ENCODE assay signal across 9 cellular contexts in the genomic region with DNA sequence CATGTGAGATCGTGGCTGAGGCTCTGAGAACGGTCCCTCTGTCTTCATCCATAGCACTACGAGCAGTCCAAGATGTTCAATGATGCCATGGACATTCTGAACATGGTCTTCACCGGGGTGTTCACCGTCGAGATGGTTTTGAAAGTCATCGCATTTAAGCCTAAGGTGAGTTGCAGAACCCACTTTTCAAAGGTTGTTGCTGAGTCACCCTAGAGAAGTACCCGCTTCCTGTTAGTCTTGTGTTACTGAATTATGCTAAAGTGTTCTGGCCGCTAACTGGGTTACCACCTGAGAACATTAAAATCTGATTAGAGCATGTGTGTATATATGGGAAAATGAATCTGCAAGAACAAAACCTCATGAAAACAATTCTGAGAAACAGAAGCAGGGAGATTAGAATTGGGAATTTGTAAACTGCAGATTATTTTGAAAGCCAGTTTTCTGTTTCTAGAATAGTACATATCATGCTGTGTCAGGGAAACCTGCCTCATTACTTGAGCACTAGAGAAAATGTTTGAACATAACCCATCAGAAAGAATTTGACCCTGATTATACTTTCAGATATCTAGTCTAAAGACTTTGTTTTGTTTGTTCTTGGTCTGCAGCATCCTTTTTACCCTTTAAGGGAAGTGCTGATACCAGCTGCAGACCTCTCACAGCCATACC.
DNase-seq lines count a peak whose midpoint lies in the region; ATAC-seq, FAIRE-seq and TF ChIP-seq lines count a peak whose summit lies in the region.
"Had no signal": no experiment of that assay in that cellular context is flagged by ENCODE, and none has a peak within 500 bp of the region (broad histone marks: within the 10 kb centered on the region; RNA-seq: fewer than 3 reads in every experiment).

No MANE protein-coding gene starts in this region.

- H3K36me3 ChIP-seq in Karpas-422 (ENCODE audit: insufficient read depth, low read length) (no peaks in the 10 kb centered on the region), HepG2 (replicated peaks in 1 of 2; ENCODE audit: control insufficient read depth in 1 of 2, insufficient read depth in 2 of 2, low read length in 2 of 2) (no peaks in the 10 kb centered on the region)

- in situ Hi-C loops in HepG2 (cut with HindIII; ENCODE audit: extremely low pct_ligation_motif_present, low pct_unique_long_range_greater_than_20kb) = no loop called here

- DNase-seq in NCI-H748 (lab: John Stamatoyannopoulos, UW; ENCODE audit: unreplicated experiment) (peak; percentile 16), NCI-H748 treated with DMSO at 0.1 percent for 48 hours (lab: John Stamatoyannopoulos, UW) (no peak), GM19238 (ENCODE audit: insufficient read length, low spot score) (peak; percentile 33), Karpas-422 (peak; percentile 56), HepG2 (ENCODE audit: low spot score) (no peak), RWPE1 (ENCODE audit: low spot score) (no peak), GF-D8 (lab: John Stamatoyannopoulos, UW) (no peak)
- DNase-seq in effector CD8-positive, alpha-beta T cell (lab: John Stamatoyannopoulos, UW) = no peak
- DNase-seq: NCI-H1694 had no signal

- CTCF ChIA-PET in HepG2 (lab: Yijun Ruan, JAX; ENCODE audit: low intra/inter-chr PET ratio, low total read pairs) = no interaction called here
- CTCF ChIA-PET in RWPE1 (lab: Yijun Ruan, JAX) = no interaction called here

- H3K79me2 ChIP-seq in Karpas-422 (ENCODE audit: low read length) (no peaks in the 10 kb centered on the region), HepG2 (ENCODE audit: insufficient read depth, low read length) (no peaks in the 10 kb centered on the region)

- intact Hi-C loops in HepG2 (cut with micrococcal nuclease; ENCODE audit: unreplicated experiment) = no loop called here

- TF ChIP-seq RAD21 in HepG2 (CRISPR knock-in tag; IDR thresholded peaks at IDR 0.05) = no peak

- BruUV-seq in HepG2 (replicated peaks; lab: Mats Ljungman, UMichigan) = no TSS peak

- 73% methylated on average over 9 of the region's 9 CpGs for WGBS in HepG2 (ENCODE audit: low lambda C conversion rate)

- H3K4me1 ChIP-seq in Karpas-422 (ENCODE audit: low read length) (peaks cover 15% of the 10 kb centered on the region), HepG2 (ENCODE audit: insufficient read depth, low read length) (no peaks in the 10 kb centered on the region)

- TF ChIP-seq POLR2A in HepG2 (IDR thresholded peaks at IDR 0.05; ENCODE audit: insufficient read depth in 1 of 2, low read depth in 2 of 2, low read length in 2 of 2) = no peak

- no peak for ATAC-seq in HepG2

- H3K9me3 ChIP-seq in Karpas-422 (ENCODE audit: low read length) (no peaks in the 10 kb centered on the region), HepG2 (ENCODE audit: low read length) (no peaks in the 10 kb centered on the region)

- POLR2A ChIA-PET in HepG2 (lab: Yijun Ruan, JAX) = no interaction called here
- POLR2A ChIA-PET in RWPE1 (lab: Yijun Ruan, JAX; ENCODE audit: low non-redundant PET) = no interaction called here

- H3K4me3 ChIP-seq in Karpas-422 (ENCODE audit: low read length) = no peak overlapping the region
- H3K4me3 ChIP-seq in HepG2 (replicated peaks in 1 of 3; ENCODE audit: insufficient read depth in 1 of 3, low read depth in 2 of 3, low read length in 3 of 3) = no peak overlapping the region

- H3K9ac ChIP-seq in Karpas-422 (ENCODE audit: low read length) (no peak overlapping the region), HepG2 (ENCODE audit: insufficient read depth, low read depth, low read length) (no peak overlapping the region)

- H3K9me2 ChIP-seq in Karpas-422 (replicated peaks; ENCODE audit: insufficient read depth, low read length) = no peaks in the 10 kb centered on the region

- H3K4me2 ChIP-seq in Karpas-422 (ENCODE audit: low read depth, low read length, poor library complexity, severe bottlenecking) (no peak overlapping the region), HepG2 (ENCODE audit: low read depth, low read length) (no peak overlapping the region)

- TF ChIP-seq CTCF in HepG2 (CRISPR knock-in tag; IDR thresholded peaks at IDR 0.05) (no peak), RWPE1 (conservative IDR thresholded peaks at IDR 0.05; ENCODE audit: low read depth) (no peak)

- H2AFZ ChIP-seq in Karpas-422 (ENCODE audit: low read length) (peak overlapping the region; percentile 30), HepG2 (ENCODE audit: low read length) (no peak overlapping the region)

- TF ChIP-seq EP300 in HepG2 (IDR thresholded peaks at IDR 0.05; ENCODE audit: low read depth in 2 of 2, low read length in 2 of 2) (no peak), HepG2 (CRISPR knock-in tag; IDR thresholded peaks at IDR 0.05; ENCODE audit: borderline replicate concordance) (no peak)

- H3K27ac ChIP-seq in Karpas-422 (ENCODE audit: low read length) (no peak overlapping the region), HepG2 (ENCODE audit: extremely low read length, insufficient read depth, low read length) (no peak overlapping the region), RWPE1 (no peak overlapping the region)

- FAIRE-seq in HepG2 (lab: Jason Lieb, UNC) = no peak

- no peaks in the 10 kb centered on the region for H3K27me3 ChIP-seq in Karpas-422 (ENCODE audit: low read length)
- no peaks in the 10 kb centered on the region for H3K27me3 ChIP-seq in HepG2 (ENCODE audit: control insufficient read depth in 1 of 2, insufficient read depth in 2 of 2, low read length in 2 of 2)

- H4K20me1 ChIP-seq in Karpas-422 (ENCODE audit: insufficient read depth, low read depth, low read length) (no peaks in the 10 kb centered on the region), HepG2 (ENCODE audit: insufficient read depth, low read length) (no peaks in the 10 kb centered on the region)

TF ChIP-seq in HepG2, 621 proteins besides CTCF, POLR2A, EP300 and RAD21:
- TF ChIP-seq NFE2L2 (IDR thresholded peaks at IDR 0.05; ENCODE audit: low read length) (0 out of 2 replicates have a peak, but pooled peaks have one; percentile 34), CC2D1A (CRISPR knock-in tag; IDR thresholded peaks at IDR 0.05) (no peak)
TF ChIP-seq in HepG2: peak in this region for 1.

Comparison
In these comparisons a context has a peak if more than half of its experiments do, and no peak if none do; other contexts are left out.
1. DNase-seq: peak in NCI-H748 (single experiment), GM19238 (single experiment) and Karpas-422 (single experiment); none in NCI-H748 treated with DMSO at 0.1 percent for 48 hours (single experiment), HepG2 (single experiment), RWPE1 (single experiment), effector CD8-positive, alpha-beta T cell (single experiment) and GF-D8 (single experiment).